1 cellular context compared by ENCODE assay signal in the genomic region with DNA sequence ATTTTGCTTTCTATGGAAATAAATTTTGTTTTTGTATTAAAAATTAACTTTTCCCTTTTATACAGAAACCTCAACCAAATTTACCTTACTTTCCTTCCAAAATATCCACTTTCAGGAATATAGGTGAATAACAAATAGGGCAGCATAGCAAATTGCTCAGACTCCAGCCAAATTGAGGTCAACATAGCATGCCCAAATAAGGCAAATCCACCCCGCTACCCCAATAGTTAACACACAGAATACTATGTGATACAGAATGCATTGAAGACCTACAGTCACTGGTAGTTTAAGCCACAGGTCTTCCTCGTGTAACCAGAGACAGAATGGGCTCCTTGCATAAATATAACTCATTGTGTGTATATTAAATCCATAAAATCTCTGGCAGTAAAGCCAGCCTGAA.
TF ChIP-seq lines count a peak whose summit lies in the region.

No MANE protein-coding gene starts in this region.

TF ChIP-seq in GM12891, 5 proteins besides CTCF, POLR2A, EP300 and RAD21 (continued from another document):
- TF ChIP-seq POU2F2 (IDR thresholded peaks at IDR 0.05; ENCODE audit: low read depth, low read length) = no peak
